8 cellular contexts compared by ENCODE assay signal in genomic region chr11:125871391-125872137, GRCh38. TPM values are rescaled to one million over a fixed set of nuclear protein-coding genes. Genes with fewer than 3 reads are reported as not detected.
DNase-seq lines count a peak whose midpoint lies in the region; ATAC-seq, FAIRE-seq and TF ChIP-seq lines count a peak whose summit lies in the region.

No MANE protein-coding gene starts in this region.

- CTCF ChIA-PET in WTC11 (lab: Charles Lee) = interaction anchor here (0.6 to 0.7 kb wide), 2 partner anchors 188 to 361 kb away, joined by 3 to 5 read pairs; no protein-coding TSS in a partner anchor

- H3K27ac Mint-ChIP-seq in WTC11 (no peak overlapping the region), immature natural killer cell (no peak overlapping the region)

- intact Hi-C loops in head of caudate nucleus (cut with DNase I) = no loop called here

- DNase-seq in COLO668 (lab: John Stamatoyannopoulos, UW; ENCODE audit: unreplicated experiment) = peak; percentile 42
- DNase-seq in HTR-8/SVneo (ENCODE audit: insufficient read length, low spot score) = peak; percentile 22
- DNase-seq in WTC11 (ENCODE audit: low spot score) = peak; percentile 79
- peak in 35 of 42 donors; percentile 8 to 74 (median 44) for DNase-seq in head of caudate nucleus
- no peak for DNase-seq in immature natural killer cell

- peak; percentile 78 for ATAC-seq in WTC11
- no peak for ATAC-seq in GM19395 (IDR thresholded peaks at IDR 0.05; ENCODE audit: unreplicated experiment)
- no peak for ATAC-seq in GM21619 (IDR thresholded peaks at IDR 0.05; ENCODE audit: unreplicated experiment)
- no peak for ATAC-seq in HG03097 (IDR thresholded peaks at IDR 0.05; ENCODE audit: low FRiP score, unreplicated experiment)

- H3K4me3 Mint-ChIP-seq in WTC11 (no peak overlapping the region), immature natural killer cell (no peak overlapping the region)

- no peaks in the 10 kb centered on the region; the same call in 1 of the 2 replicates for H3K27me3 Mint-ChIP-seq in WTC11 (ENCODE audit: low read depth)
- peaks cover 0 to 7% (median 0%) of the 10 kb centered on the region in 3 donors for H3K27me3 Mint-ChIP-seq in immature natural killer cell (ENCODE audit: low read depth in 3 of 3)

- H3K9me3 Mint-ChIP-seq in WTC11 (peaks cover 13% of the 10 kb centered on the region), immature natural killer cell (no peaks in the 10 kb centered on the region)

- no peak for FAIRE-seq in HTR-8/SVneo (lab: Jason Lieb, UNC)

- H3K36me3 Mint-ChIP-seq in WTC11 (peaks cover 10% of the 10 kb centered on the region), immature natural killer cell (no peaks in the 10 kb centered on the region)

- POLR2A ChIA-PET in WTC11 (lab: Charles Lee) = no interaction called here

- H3K4me1 Mint-ChIP-seq in WTC11 (peaks cover 7% of the 10 kb centered on the region), immature natural killer cell (no peaks in the 10 kb centered on the region)

- TF ChIP-seq CTCF in WTC11 (IDR thresholded peaks at IDR 0.05) = peak; percentile 52

TF ChIP-seq in WTC11, 78 proteins besides CTCF, POLR2A, EP300 and RAD21:
- TF ChIP-seq ZNF281 (CRISPR knock-in tag; IDR thresholded peaks at IDR 0.05) = no peak
- no peak for TF ChIP-seq NFATC4 (CRISPR knock-in tag; IDR thresholded peaks at IDR 0.05)
- no peak for TF ChIP-seq ATF6 (CRISPR knock-in tag; IDR thresholded peaks at IDR 0.05)
- no peak for TF ChIP-seq NR2C2 (CRISPR knock-in tag; IDR thresholded peaks at IDR 0.05)
- TF ChIP-seq EMX1 (CRISPR knock-in tag; IDR thresholded peaks at IDR 0.05) = no peak
- TF ChIP-seq FOXP1 (CRISPR knock-in tag; IDR thresholded peaks at IDR 0.05; ENCODE audit: borderline replicate concordance) = no peak
- TF ChIP-seq HMGA2 (CRISPR knock-in tag; IDR thresholded peaks at IDR 0.05) = no peak
- no peak for TF ChIP-seq ZNF138 (CRISPR knock-in tag; conservative IDR thresholded peaks at IDR 0.05)
- TF ChIP-seq ZNF121 (CRISPR knock-in tag; IDR thresholded peaks at IDR 0.05) = no peak
- no peak for TF ChIP-seq ATF2 (CRISPR knock-in tag; IDR thresholded peaks at IDR 0.05; ENCODE audit: borderline replicate concordance, low read depth)
- no peak for TF ChIP-seq TP53 (CRISPR knock-in tag; IDR thresholded peaks at IDR 0.05)
- TF ChIP-seq ERG (CRISPR knock-in tag; IDR thresholded peaks at IDR 0.05) = no peak
- no peak for TF ChIP-seq CBFB (CRISPR knock-in tag; IDR thresholded peaks at IDR 0.05; ENCODE audit: low read depth)
- no peak for TF ChIP-seq MXD4 (CRISPR knock-in tag; IDR thresholded peaks at IDR 0.05; ENCODE audit: borderline replicate concordance)
- no peak for TF ChIP-seq AR (CRISPR knock-in tag; IDR thresholded peaks at IDR 0.05)
- TF ChIP-seq ATF1 (CRISPR knock-in tag; IDR thresholded peaks at IDR 0.05) = no peak
- no peak for TF ChIP-seq CREB1 (CRISPR knock-in tag; IDR thresholded peaks at IDR 0.05)
- TF ChIP-seq PREB (CRISPR knock-in tag; IDR thresholded peaks at IDR 0.05; ENCODE audit: borderline replicate concordance) = no peak
- TF ChIP-seq ETV6 (CRISPR knock-in tag; IDR thresholded peaks at IDR 0.05) = no peak

RNA-seq across cellular contexts. Expression of gene HYLS1, which starts 15.9 kb away (rescaled TPM):
- total RNA-seq in WTC11 (2021) = 8.0 to 8.1 TPM (median 8.1 TPM) in 3 replicates
- polyA plus RNA-seq in immature natural killer cell = 10 to 100 TPM in 1 of 3 donors, 1 to 10 TPM in 2; 6.2 to 11.5 (median 7.7) TPM

RNA-seq across cellular contexts. Expression of gene PUS3, which starts 31.4 kb away (rescaled TPM):
- 16.3 to 18.8 TPM (median 18.6 TPM) in 3 replicates for total RNA-seq in WTC11 (2021)
- polyA plus RNA-seq in immature natural killer cell = 10 to 100 TPM in 2 of 3 donors, 1 to 10 TPM in 1; 5.5 to 17.3 (median 10.0) TPM

RNA-seq across cellular contexts. Expression of gene DDX25, which starts 32.7 kb away (rescaled TPM):
- 17.5 to 20.5 TPM (median 20.4 TPM) in 3 replicates for total RNA-seq in WTC11 (2021)
- polyA plus RNA-seq in immature natural killer cell = not detected

RNA-seq across cellular contexts. Expression of gene PATE4, which starts 38.4 kb away (rescaled TPM):
- total RNA-seq in WTC11 (2021) = not detected in 3 replicates
- not detected for polyA plus RNA-seq in immature natural killer cell

Comparison
In these comparisons a context has a peak if more than half of its experiments do, and no peak if none do; other contexts are left out.
1. DNase-seq: peak in COLO668 (single experiment), HTR-8/SVneo (single experiment), WTC11 (single experiment) and head of caudate nucleus (35 of 42); none in immature natural killer cell (0 of 3).